ENCODE assay signal across 9 cellular contexts in genomic region chr20:1465470-1466210, GRCh38. TPM values are rescaled to one million over a fixed set of nuclear protein-coding genes. Genes with fewer than 3 reads are reported as not detected.
DNase-seq lines count a peak whose midpoint lies in the region; ATAC-seq and TF ChIP-seq lines count a peak whose summit lies in the region.
"Had no signal": no experiment of that assay in that cellular context is flagged by ENCODE, and none has a peak within 500 bp of the region (broad histone marks: within the 10 kb centered on the region; RNA-seq: fewer than 3 reads in every experiment).

No MANE protein-coding gene starts in this region.

- peaks cover 50% of the 10 kb centered on the region for H3K4me1 ChIP-seq in lower lobe of right lung

- intact Hi-C loops in lower lobe of right lung (cut with DNase I), result no loop called here

- H3K36me3 Mint-ChIP-seq in activated T-cell treated with anti-CD3 and anti-CD28 coated beads, Interleukin-2, amount 50 U/mL, for 72 hours (ENCODE audit: insufficient read depth in 2 of 2), result peaks cover 0 to 6% of the 10 kb centered on the region in 2 donors
- H3K36me3 Mint-ChIP-seq in type B pancreatic cell, result peaks cover 3% of the 10 kb centered on the region

- peak overlapping the region; percentile 88 to 90 for H3K4me3 Mint-ChIP-seq in activated T-cell treated with anti-CD3 and anti-CD28 coated beads, Interleukin-2, amount 50 U/mL, for 72 hours
- peak overlapping the region; percentile 91 for H3K4me3 Mint-ChIP-seq in type B pancreatic cell

- no peaks in the 10 kb centered on the region for H3K27me3 ChIP-seq in lower lobe of right lung (ENCODE audit: low read depth)

- no peak for DNase-seq in activated T-cell treated with anti-CD3 and anti-CD28 coated beads, Interleukin-2, amount 50 U/mL, for 72 hours
- DNase-seq in activated T-cell treated with anti-CD3 and anti-CD28 coated beads, Interleukin-2, amount 50 U/mL, for 1 hour, result no peak
- peak; percentile 28 for DNase-seq in astrocyte of the spinal cord (ENCODE audit: low read depth, low spot score)
- no peak for DNase-seq in lower lobe of right lung
- DNase-seq in type B pancreatic cell (ENCODE audit: extremely low spot score, unreplicated experiment), result no peak
- DNase-seq in AML-193 (lab: John Stamatoyannopoulos, UW), result no peak
- DNase-seq: GF-D8 had no signal

- no peak for ATAC-seq in activated T-cell treated with anti-CD3 and anti-CD28 coated beads, Interleukin-2, amount 50 U/mL, for 72 hours (replicated peaks in 1 of 2)
- ATAC-seq in lower lobe of right lung, result no peak
- no peak for ATAC-seq in GM19351 (IDR thresholded peaks at IDR 0.05; ENCODE audit: unreplicated experiment)
- no peak for ATAC-seq in HG03378 (IDR thresholded peaks at IDR 0.05; ENCODE audit: unreplicated experiment)

- no peaks in the 10 kb centered on the region for H3K9me3 Mint-ChIP-seq in activated T-cell treated with anti-CD3 and anti-CD28 coated beads, Interleukin-2, amount 50 U/mL, for 72 hours
- H3K9me3 Mint-ChIP-seq in type B pancreatic cell, result no peaks in the 10 kb centered on the region

- in situ Hi-C loops in astrocyte of the spinal cord (cut with HindIII; ENCODE audit: low sequenced_read_pairs), result no loop called here

- no peaks in the 10 kb centered on the region for H3K9me3 ChIP-seq in lower lobe of right lung

- H3K27ac ChIP-seq in lower lobe of right lung, result peak overlapping the region; percentile 88

- TF ChIP-seq CTCF in astrocyte of the spinal cord (IDR thresholded peaks at IDR 0.05; ENCODE audit: low read depth, low read length) (no peak), lower lobe of right lung (IDR thresholded peaks at IDR 0.05) (no peak), type B pancreatic cell (conservative IDR thresholded peaks at IDR 0.05) (no peak)

- peaks cover 54% of the 10 kb centered on the region for H3K4me1 Mint-ChIP-seq in activated T-cell treated with anti-CD3 and anti-CD28 coated beads, Interleukin-2, amount 50 U/mL, for 72 hours (ENCODE audit: low read depth)
- peaks cover 24% of the 10 kb centered on the region for H3K4me1 Mint-ChIP-seq in type B pancreatic cell (ENCODE audit: unreplicated experiment)

- H3K27me3 Mint-ChIP-seq in activated T-cell treated with anti-CD3 and anti-CD28 coated beads, Interleukin-2, amount 50 U/mL, for 72 hours (ENCODE audit: low read depth), result peaks cover 19% of the 10 kb centered on the region
- peaks cover 9% of the 10 kb centered on the region for H3K27me3 Mint-ChIP-seq in type B pancreatic cell

- peaks cover 22% of the 10 kb centered on the region for H3K36me3 ChIP-seq in lower lobe of right lung

- H3K27ac Mint-ChIP-seq in activated T-cell treated with anti-CD3 and anti-CD28 coated beads, Interleukin-2, amount 50 U/mL, for 72 hours, result peak overlapping the region; percentile 44
- H3K27ac Mint-ChIP-seq in type B pancreatic cell, result peak overlapping the region; percentile 92

- peak overlapping the region; percentile 76 for H3K4me3 ChIP-seq in astrocyte of the spinal cord (ENCODE audit: low read depth, low read length)
- H3K4me3 ChIP-seq in lower lobe of right lung, result peak overlapping the region; percentile 90

RNA-seq across cellular contexts. Expression of gene NSFL1C, which starts 1.0 kb away (rescaled TPM):
- total RNA-seq in activated T-cell treated with anti-CD3 and anti-CD28 coated beads, Interleukin-2, amount 50 U/mL, for 72 hours, result 10 to 100 TPM; 57.9 to 75.4 TPM
- 73.8 TPM for total RNA-seq in lower lobe of right lung
- 79.2 and 81.0 TPM in 2 replicates for total RNA-seq in type B pancreatic cell (ENCODE audit: low replicate concordance)

RNA-seq across cellular contexts. Expression of gene SIRPB2, which starts 25.6 kb away (rescaled TPM):
- total RNA-seq in activated T-cell treated with anti-CD3 and anti-CD28 coated beads, Interleukin-2, amount 50 U/mL, for 72 hours, result not detected
- total RNA-seq in lower lobe of right lung (32.2 TPM), type B pancreatic cell (ENCODE audit: low replicate concordance) (not detected in 2 replicates)

Comparison
In these comparisons a context has a peak if more than half of its experiments do, and no peak if none do; other contexts are left out.
1. RNA of gene SIRPB2, which starts 25.6 kb away (total RNA-seq): 32.2 TPM in lower lobe of right lung (single experiment); not detected in activated T-cell treated with anti-CD3 and anti-CD28 coated beads, Interleukin-2, amount 50 U/mL, for 72 hours and not detected in type B pancreatic cell; every median in the first group is over 10 times any median in the second.